8 cellular contexts compared by ENCODE assay signal in the genomic region with DNA sequence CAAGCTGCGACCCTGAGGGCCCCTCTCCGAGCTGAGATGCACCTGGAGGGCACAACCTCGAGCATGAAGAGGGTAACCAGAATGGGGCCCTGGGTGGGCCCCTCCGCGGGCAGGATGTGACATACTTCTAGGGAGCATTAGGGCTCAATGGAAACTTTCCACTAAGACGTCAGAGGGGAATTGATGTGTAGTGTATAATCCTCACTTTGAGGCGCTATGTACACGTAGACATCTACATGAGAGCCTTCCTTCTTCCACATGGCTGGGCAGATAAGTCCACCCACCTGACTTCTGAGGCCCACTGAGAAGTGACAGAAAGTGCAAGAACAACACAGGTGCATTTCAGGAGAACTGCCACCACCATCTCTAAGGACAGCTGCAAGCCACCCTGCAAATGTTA.
DNase-seq lines count a peak whose midpoint lies in the region; ATAC-seq lines count a peak whose summit lies in the region.

No MANE protein-coding gene starts in this region.

- H3K36me3 ChIP-seq in BLaER1 = peaks cover 23% of the 10 kb centered on the region; the same call in 1 of the 2 replicates
- H3K36me3 ChIP-seq in neuronal stem cell (replicated peaks in 1 of 2; ENCODE audit: control insufficient read depth in 2 of 2, insufficient read depth in 2 of 2, low read length in 2 of 2) = no peaks in the 10 kb centered on the region

- H3K9ac ChIP-seq in BLaER1 (no peak overlapping the region), neuronal stem cell (ENCODE audit: low read depth, low read length, poor library complexity) (no peak overlapping the region)

- H3K4me3 ChIP-seq in BLaER1 (no peak overlapping the region), neuronal stem cell (ENCODE audit: low read length in 2 of 2) (no peak overlapping the region)

- H2BK15ac ChIP-seq in neuronal stem cell (ENCODE audit: low read length) = no peak overlapping the region

- no peak overlapping the region for H2AK5ac ChIP-seq in neuronal stem cell (ENCODE audit: low read depth, low read length)

- peak overlapping the region; percentile 31 for H3K4me2 ChIP-seq in BLaER1
- no peak overlapping the region for H3K4me2 ChIP-seq in neuronal stem cell (ENCODE audit: insufficient read depth, low read length, poor library complexity, severe bottlenecking)

- no CpG with 5 or more reads among the region's 8 CpGs for WGBS in neuronal stem cell (ENCODE audit: extremely low coverage in 2 of 2, insufficient read length in 2 of 2, insufficient replicate concordance in 1 of 2), 2 donors

- H4K20me1 ChIP-seq in BLaER1 = peaks cover 93% of the 10 kb centered on the region

- H3K9me3 ChIP-seq in BLaER1 = no peaks in the 10 kb centered on the region
- no peaks in the 10 kb centered on the region for H3K9me3 ChIP-seq in neuronal stem cell (replicated peaks in 1 of 2; ENCODE audit: control insufficient read depth in 2 of 2, insufficient read depth in 1 of 2, low read depth in 1 of 2, low read length in 2 of 2)

- no peak overlapping the region for H2AFZ ChIP-seq in neuronal stem cell (ENCODE audit: low read length)

- no peak overlapping the region for H2BK120ac ChIP-seq in neuronal stem cell (ENCODE audit: low read depth, low read length)

- no peak overlapping the region for H3K18ac ChIP-seq in neuronal stem cell (ENCODE audit: low read length)

- ATAC-seq in GM19328 (IDR thresholded peaks at IDR 0.05; ENCODE audit: unreplicated experiment) (peak; percentile 65), HG02870 (IDR thresholded peaks at IDR 0.05; ENCODE audit: unreplicated experiment) (peak; percentile 71)

- H3K79me1 ChIP-seq in neuronal stem cell (ENCODE audit: low read depth, low read length) = peaks cover 2% of the 10 kb centered on the region

- DNase-seq in NAMALWA (ENCODE audit: low spot score) = peak; percentile 95
- no peak for DNase-seq in stimulated activated CD4-positive, alpha-beta T cell treated with anti-CD3 and anti-CD28 coated beads, Interleukin-4, amount 100 ng/mL, for 1 hour
- no peak for DNase-seq in NCI-H446 treated with DMSO at 0.1 percent for 48 hours (lab: John Stamatoyannopoulos, UW)
- no peak for DNase-seq in neuronal stem cell (ENCODE audit: low spot score)
- DNase-seq in SK-N-DZ (ENCODE audit: low spot score) = no peak

- H3K4ac ChIP-seq in neuronal stem cell (ENCODE audit: low read length) = no peak overlapping the region

- H3K27ac ChIP-seq in BLaER1 = no peak overlapping the region
- H3K27ac ChIP-seq in neuronal stem cell (replicated peaks; ENCODE audit: low read length) = no peak overlapping the region

- no peak overlapping the region for H4K91ac ChIP-seq in neuronal stem cell (ENCODE audit: low read depth, low read length, poor library complexity)

- H2BK5ac ChIP-seq in neuronal stem cell (ENCODE audit: low read length) = no peak overlapping the region

- H4K8ac ChIP-seq in neuronal stem cell (ENCODE audit: low read depth, low read length) = no peak overlapping the region

- no peak overlapping the region for H3K23ac ChIP-seq in neuronal stem cell (ENCODE audit: low read depth, low read length, poor library complexity)

- no peak overlapping the region for H3K14ac ChIP-seq in neuronal stem cell (ENCODE audit: low read length)

- H2BK12ac ChIP-seq in neuronal stem cell (ENCODE audit: low read length) = no peak overlapping the region

- peaks cover 67% of the 10 kb centered on the region for H3K4me1 ChIP-seq in BLaER1
- H3K4me1 ChIP-seq in neuronal stem cell (ENCODE audit: control insufficient read depth in 2 of 2, insufficient read depth in 1 of 2, low read depth in 1 of 2, low read length in 2 of 2) = no peaks in the 10 kb centered on the region

- H3K27me3 ChIP-seq in BLaER1 (no peaks in the 10 kb centered on the region), neuronal stem cell (ENCODE audit: control insufficient read depth in 3 of 3, insufficient read depth in 3 of 3, low read depth in 1 of 3, low read length in 3 of 3) (no peaks in the 10 kb centered on the region)
